ENCODE assay signal across 9 cellular contexts in the genomic region with DNA sequence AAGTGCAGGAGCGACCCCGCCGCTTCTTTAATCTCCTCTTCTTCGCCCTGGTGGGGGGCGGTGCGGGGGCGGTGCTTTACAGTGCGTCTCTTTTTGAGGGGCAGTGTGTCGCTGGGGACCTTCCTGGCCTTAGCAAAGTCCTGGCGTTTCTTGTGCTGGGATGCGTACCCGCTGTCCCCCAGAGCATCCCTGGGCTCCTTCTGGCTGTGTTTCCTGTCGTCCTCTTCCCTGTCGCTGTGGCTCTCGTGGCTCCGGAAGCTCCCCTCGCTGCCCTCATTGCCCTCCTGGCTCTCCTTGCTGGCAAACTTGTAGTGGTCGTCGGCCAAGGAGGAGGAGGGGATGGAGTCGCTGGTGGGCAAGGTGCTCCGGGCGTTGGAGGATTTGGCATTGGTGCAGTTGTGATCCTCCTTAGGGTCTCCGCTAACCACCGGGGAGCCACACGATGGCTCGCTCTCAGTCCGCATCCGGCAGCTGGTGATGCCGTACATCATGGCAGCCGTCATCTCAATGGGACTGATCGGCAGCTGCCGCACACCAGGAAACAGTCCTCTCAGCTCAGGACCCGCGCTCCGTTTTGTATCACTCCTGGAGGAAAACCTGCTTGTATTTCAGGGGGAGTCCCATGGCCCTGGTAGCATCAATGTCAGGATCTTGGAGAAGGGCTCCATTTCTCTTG. TPM values are rescaled to one million over a fixed set of nuclear protein-coding genes. Genes with fewer than 3 reads are reported as not detected.
A peak's percentile ranks its signal among the peaks of the same experiment; 100 is the strongest.
DNase-seq lines count a peak whose midpoint lies in the region; ATAC-seq, FAIRE-seq and TF ChIP-seq lines count a peak whose summit lies in the region.
"Had no signal": no experiment of that assay in that cellular context is flagged by ENCODE, and none has a peak within 500 bp of the region (broad histone marks: within the 10 kb centered on the region; RNA-seq: fewer than 3 reads in every experiment).

No MANE protein-coding gene starts in this region.

- DNase-seq in CD4-positive, CD25-positive, alpha-beta regulatory T cell = peak in 1 of 3 donors; percentile 16
- DNase-seq in activated CD8-positive, alpha-beta T cell treated with anti-CD3 and anti-CD28 coated beads, Interleukin-2, amount 10 ng/mL, durations not matched to agents 7 days and 5 days = peak; percentile 21
- DNase-seq in lower lobe of right lung (no peak), activated gamma-delta T cell (lab: John Stamatoyannopoulos, UW) (no peak), HepG2 (ENCODE audit: low spot score) (no peak), RPMI8226 (no peak)

- H3K79me2 ChIP-seq in HepG2 (ENCODE audit: insufficient read depth, low read length) = no peaks in the 10 kb centered on the region

- in situ Hi-C loops in HepG2 (cut with HindIII; ENCODE audit: extremely low pct_ligation_motif_present, low pct_unique_long_range_greater_than_20kb) = no loop called here

- no peak overlapping the region for H3K9ac ChIP-seq in HepG2 (ENCODE audit: insufficient read depth, low read depth, low read length)

- no peak for TF ChIP-seq POLR2A in HepG2 (IDR thresholded peaks at IDR 0.05; ENCODE audit: insufficient read depth in 1 of 2, low read depth in 2 of 2, low read length in 2 of 2)

- H3K27ac ChIP-seq in CD4-positive, CD25-positive, alpha-beta regulatory T cell (ENCODE audit: insufficient read depth, low read length, poor library complexity, severe bottlenecking) = no peak overlapping the region
- H3K27ac ChIP-seq in lower lobe of right lung = no peak overlapping the region
- no peak overlapping the region for H3K27ac ChIP-seq in HepG2 (ENCODE audit: extremely low read length, insufficient read depth, low read length)

- no peak overlapping the region for H2AFZ ChIP-seq in HepG2 (ENCODE audit: low read length)

- H4K20me1 ChIP-seq in HepG2 (ENCODE audit: insufficient read depth, low read length) = no peaks in the 10 kb centered on the region

- POLR2A ChIA-PET in activated CD8-positive, alpha-beta T cell treated with anti-CD3 and anti-CD28 coated beads, Interleukin-2, amount 10 ng/mL, durations not matched to agents 7 days and 5 days (lab: Charles Lee) = no interaction called here
- POLR2A ChIA-PET in HepG2 (lab: Yijun Ruan, JAX) = no interaction called here

- no peak for TF ChIP-seq CTCF in lower lobe of right lung (IDR thresholded peaks at IDR 0.05)
- no peak for TF ChIP-seq CTCF in HepG2 (CRISPR knock-in tag; IDR thresholded peaks at IDR 0.05)

- no peaks in the 10 kb centered on the region for H3K36me3 Mint-ChIP-seq in CD4-positive, CD25-positive, alpha-beta regulatory T cell
- no peaks in the 10 kb centered on the region for H3K36me3 Mint-ChIP-seq in activated CD8-positive, alpha-beta T cell treated with anti-CD3 and anti-CD28 coated beads, Interleukin-2, amount 10 ng/mL, durations not matched to agents 7 days and 5 days (ENCODE audit: low read depth)

- peak overlapping the region; percentile 31 for H3K4me3 ChIP-seq in CD4-positive, CD25-positive, alpha-beta regulatory T cell (ENCODE audit: low read depth, low read length)
- H3K4me3 ChIP-seq in lower lobe of right lung (peak overlapping the region; percentile 8), HepG2 (replicated peaks in 1 of 3; ENCODE audit: insufficient read depth in 1 of 3, low read depth in 2 of 3, low read length in 3 of 3) (no peak overlapping the region)

- no peak overlapping the region for H3K4me2 ChIP-seq in HepG2 (ENCODE audit: low read depth, low read length)

- intact Hi-C loops in lower lobe of right lung (cut with DNase I) (no loop called here), HepG2 (cut with micrococcal nuclease; ENCODE audit: unreplicated experiment) (no loop called here)

- 43% methylated on average over 9 of the region's 35 CpGs for WGBS in HepG2 (ENCODE audit: low lambda C conversion rate)

- H3K4me1 ChIP-seq in CD4-positive, CD25-positive, alpha-beta regulatory T cell (ENCODE audit: control insufficient read depth, insufficient read depth, low read length, poor library complexity, severe bottlenecking) = no peaks in the 10 kb centered on the region
- H3K4me1 ChIP-seq in lower lobe of right lung (no peaks in the 10 kb centered on the region), HepG2 (ENCODE audit: insufficient read depth, low read length) (no peaks in the 10 kb centered on the region)

- ATAC-seq in CD4-positive, CD25-positive, alpha-beta regulatory T cell (ENCODE audit: low read depth in 2 of 2) = peak in 1 of 2 donors; percentile 60
- ATAC-seq in HG03066 (IDR thresholded peaks at IDR 0.05; ENCODE audit: low read depth, unreplicated experiment) (peak; percentile 60), lower lobe of right lung (no peak), HepG2 (no peak), HG02852 (IDR thresholded peaks at IDR 0.05; ENCODE audit: unreplicated experiment) (no peak)
- ATAC-seq in activated CD8-positive, alpha-beta T cell treated with anti-CD3 and anti-CD28 coated beads, Interleukin-2, amount 10 ng/mL, durations not matched to agents 7 days and 5 days = no peak

- H3K4me1 Mint-ChIP-seq in CD4-positive, CD25-positive, alpha-beta regulatory T cell = peaks cover 0 to 3% (median 0%) of the 10 kb centered on the region in 4 donors
- no peaks in the 10 kb centered on the region for H3K4me1 Mint-ChIP-seq in activated CD8-positive, alpha-beta T cell treated with anti-CD3 and anti-CD28 coated beads, Interleukin-2, amount 10 ng/mL, durations not matched to agents 7 days and 5 days (ENCODE audit: low read depth)

- H3K9me3 ChIP-seq in CD4-positive, CD25-positive, alpha-beta regulatory T cell (ENCODE audit: control insufficient read depth in 2 of 2, low read length in 2 of 2) = no peaks in the 10 kb centered on the region
- H3K9me3 ChIP-seq in lower lobe of right lung = no peaks in the 10 kb centered on the region
- H3K9me3 ChIP-seq in HepG2 (ENCODE audit: low read length) = no peaks in the 10 kb centered on the region

- H3K4me3 Mint-ChIP-seq in CD4-positive, CD25-positive, alpha-beta regulatory T cell = peak overlapping the region; percentile 51 to 88 (median 66)
- peak overlapping the region; percentile 59 for H3K4me3 Mint-ChIP-seq in activated CD8-positive, alpha-beta T cell treated with anti-CD3 and anti-CD28 coated beads, Interleukin-2, amount 10 ng/mL, durations not matched to agents 7 days and 5 days
- H3K4me3 Mint-ChIP-seq: dendritic cell treated with granulocyte-macrophage colony-stimulating factor and Interleukin-4, amounts not matched to agents 40 ng/mL and 50 ng/mL, for 4 days had no signal

- no peak for TF ChIP-seq RAD21 in HepG2 (CRISPR knock-in tag; IDR thresholded peaks at IDR 0.05)

- BruUV-seq in HepG2 (replicated peaks; lab: Mats Ljungman, UMichigan) = no TSS peak

- H3K27me3 Mint-ChIP-seq in CD4-positive, CD25-positive, alpha-beta regulatory T cell = peaks cover 4% of the 10 kb centered on the region
- peaks cover 7% of the 10 kb centered on the region for H3K27me3 Mint-ChIP-seq in activated CD8-positive, alpha-beta T cell treated with anti-CD3 and anti-CD28 coated beads, Interleukin-2, amount 10 ng/mL, durations not matched to agents 7 days and 5 days (ENCODE audit: low read depth)

- CTCF ChIA-PET in activated CD8-positive, alpha-beta T cell treated with anti-CD3 and anti-CD28 coated beads, Interleukin-2, amount 10 ng/mL, durations not matched to agents 7 days and 5 days (lab: Charles Lee) = no interaction called here
- CTCF ChIA-PET in HepG2 (lab: Yijun Ruan, JAX; ENCODE audit: low intra/inter-chr PET ratio, low total read pairs) = no interaction called here

- no peaks in the 10 kb centered on the region for H3K36me3 ChIP-seq in CD4-positive, CD25-positive, alpha-beta regulatory T cell (ENCODE audit: control insufficient read depth, insufficient read depth, low read length)
- no peaks in the 10 kb centered on the region for H3K36me3 ChIP-seq in lower lobe of right lung
- no peaks in the 10 kb centered on the region for H3K36me3 ChIP-seq in HepG2 (replicated peaks in 1 of 2; ENCODE audit: control insufficient read depth in 1 of 2, insufficient read depth in 2 of 2, low read length in 2 of 2)

- H3K9me3 Mint-ChIP-seq in CD4-positive, CD25-positive, alpha-beta regulatory T cell = no peaks in the 10 kb centered on the region
- no peaks in the 10 kb centered on the region for H3K9me3 Mint-ChIP-seq in activated CD8-positive, alpha-beta T cell treated with anti-CD3 and anti-CD28 coated beads, Interleukin-2, amount 10 ng/mL, durations not matched to agents 7 days and 5 days (ENCODE audit: insufficient read depth)
- H3K9me3 Mint-ChIP-seq: dendritic cell treated with granulocyte-macrophage colony-stimulating factor and Interleukin-4, amounts not matched to agents 40 ng/mL and 50 ng/mL, for 4 days had no signal

- H3K27ac Mint-ChIP-seq in CD4-positive, CD25-positive, alpha-beta regulatory T cell = no peak overlapping the region
- peak overlapping the region; percentile 34 for H3K27ac Mint-ChIP-seq in activated CD8-positive, alpha-beta T cell treated with anti-CD3 and anti-CD28 coated beads, Interleukin-2, amount 10 ng/mL, durations not matched to agents 7 days and 5 days
- H3K27ac Mint-ChIP-seq: dendritic cell treated with granulocyte-macrophage colony-stimulating factor and Interleukin-4, amounts not matched to agents 40 ng/mL and 50 ng/mL, for 4 days had no signal

- FAIRE-seq in HepG2 (lab: Jason Lieb, UNC) = no peak

- H3K27me3 ChIP-seq in CD4-positive, CD25-positive, alpha-beta regulatory T cell (ENCODE audit: control insufficient read depth, insufficient read depth, low read length) = no peaks in the 10 kb centered on the region
- H3K27me3 ChIP-seq in lower lobe of right lung (ENCODE audit: low read depth) (no peaks in the 10 kb centered on the region), HepG2 (ENCODE audit: control insufficient read depth in 1 of 2, insufficient read depth in 2 of 2, low read length in 2 of 2) (no peaks in the 10 kb centered on the region; a peak in 1 of 5 replicates)

- TF ChIP-seq EP300 in HepG2 (IDR thresholded peaks at IDR 0.05; ENCODE audit: low read depth in 2 of 2, low read length in 2 of 2) (no peak), HepG2 (CRISPR knock-in tag; IDR thresholded peaks at IDR 0.05; ENCODE audit: borderline replicate concordance) (no peak)

RNA-seq across cellular contexts. Expression of gene TMSB15A, which starts 30.4 kb away (rescaled TPM):
- not detected for total RNA-seq in CD4-positive, CD25-positive, alpha-beta regulatory T cell
- polyA plus RNA-seq in CD4-positive, CD25-positive, alpha-beta regulatory T cell = not detected
- under 1 TPM in 1 of 2 experiments, not detected in 1; 0.50 TPM for total RNA-seq in activated CD8-positive, alpha-beta T cell treated with anti-CD3 and anti-CD28 coated beads, Interleukin-2, amount 10 ng/mL, durations not matched to agents 7 days and 5 days
- 1.8 TPM for total RNA-seq in lower lobe of right lung
- total RNA-seq in HepG2 (2016; rRNA removed; fragmentation: Illumina TruSeq; extraction: Trizol) = not detected in 2 replicates
- total RNA-seq in HepG2 (2016; cell fraction: cytosol; rRNA removed; fragmentation: Illumina TruSeq; extraction: Trizol; ENCODE audit: low read depth) = not detected in 2 replicates
- not detected in 2 replicates for total RNA-seq in HepG2 (2016; cell fraction: insoluble cytoplasmic fraction; rRNA removed; fragmentation: Illumina TruSeq; extraction: Trizol)
- total RNA-seq in HepG2 (2016; cell fraction: membrane; rRNA removed; fragmentation: Illumina TruSeq; extraction: Trizol) = not detected in 2 replicates
- total RNA-seq in HepG2 (2016; cell fraction: nucleus; rRNA removed; fragmentation: Illumina TruSeq; extraction: Trizol) = not detected in 2 replicates
- polyA plus RNA-seq in HepG2 (2011; rRNA removed) = not detected in 2 replicates
- not detected in 2 replicates for polyA plus RNA-seq in HepG2 (2011; cell fraction: cytosol; rRNA removed)
- polyA plus RNA-seq in HepG2 (2011; cell fraction: nucleus; rRNA removed) = not detected in 2 replicates
- not detected in 2 replicates for polyA plus RNA-seq in HepG2 (2012)
- polyA plus RNA-seq in HepG2 (2016; cell fraction: cytosol; fragmentation: Illumina TruSeq; extraction: Trizol; ENCODE audit: low read depth) = not detected in 2 replicates
- not detected in 2 replicates for polyA plus RNA-seq in HepG2 (2016; cell fraction: insoluble cytoplasmic fraction; fragmentation: Illumina TruSeq; extraction: Trizol; ENCODE audit: low read depth)
- polyA plus RNA-seq in HepG2 (2016; cell fraction: membrane; fragmentation: Illumina TruSeq; extraction: Trizol; ENCODE audit: low read depth) = not detected in 2 replicates
- polyA plus RNA-seq in HepG2 (2016; cell fraction: nucleus; fragmentation: Illumina TruSeq; extraction: Trizol; ENCODE audit: insufficient read depth, low read depth) = not detected in 2 replicates
- not detected in 2 replicates for polyA minus RNA-seq in HepG2 (2011; rRNA and poly(A)+ RNA removed; ENCODE audit: low replicate concordance)
- polyA minus RNA-seq in HepG2 (2011; cell fraction: cytosol; rRNA and poly(A)+ RNA removed) = not detected in 2 replicates
- 0.64 TPM in 1 of 2 replicates, not detected in the other for polyA minus RNA-seq in HepG2 (2011; cell fraction: nucleus; rRNA and poly(A)+ RNA removed)

RNA-seq across cellular contexts. Expression of gene ARMCX5, which starts 52.4 kb away (rescaled TPM):
- 11.0 TPM for total RNA-seq in CD4-positive, CD25-positive, alpha-beta regulatory T cell
- polyA plus RNA-seq in CD4-positive, CD25-positive, alpha-beta regulatory T cell = 10 to 100 TPM in 2 of 4 donors, 1 to 10 TPM in 2; 6.2 to 12.4 (median 10.1) TPM
- total RNA-seq in activated CD8-positive, alpha-beta T cell treated with anti-CD3 and anti-CD28 coated beads, Interleukin-2, amount 10 ng/mL, durations not matched to agents 7 days and 5 days = 1 to 10 TPM; 4.2 to 5.8 TPM
- 11.3 TPM for total RNA-seq in lower lobe of right lung
- 14.2 and 14.4 TPM in 2 replicates for total RNA-seq in HepG2 (2016; rRNA removed; fragmentation: Illumina TruSeq; extraction: Trizol)
- 1.2 and 1.6 TPM in 2 replicates for total RNA-seq in HepG2 (2016; cell fraction: cytosol; rRNA removed; fragmentation: Illumina TruSeq; extraction: Trizol; ENCODE audit: low read depth)
- total RNA-seq in HepG2 (2016; cell fraction: insoluble cytoplasmic fraction; rRNA removed; fragmentation: Illumina TruSeq; extraction: Trizol) = 13.4 and 13.5 TPM in 2 replicates
- 3.9 TPM in 2 replicates for total RNA-seq in HepG2 (2016; cell fraction: membrane; rRNA removed; fragmentation: Illumina TruSeq; extraction: Trizol)
- total RNA-seq in HepG2 (2016; cell fraction: nucleus; rRNA removed; fragmentation: Illumina TruSeq; extraction: Trizol) = 17.6 and 17.8 TPM in 2 replicates
- polyA plus RNA-seq in HepG2 (2011; rRNA removed) = 9.1 and 9.3 TPM in 2 replicates
- polyA plus RNA-seq in HepG2 (2011; cell fraction: cytosol; rRNA removed) = 5.9 and 7.2 TPM in 2 replicates
- 9.5 and 10.1 TPM in 2 replicates for polyA plus RNA-seq in HepG2 (2011; cell fraction: nucleus; rRNA removed)
- 5.1 and 6.8 TPM in 2 replicates for polyA plus RNA-seq in HepG2 (2012)
- polyA plus RNA-seq in HepG2 (2016; cell fraction: cytosol; fragmentation: Illumina TruSeq; extraction: Trizol; ENCODE audit: low read depth) = 0.43 and 0.46 TPM in 2 replicates
- polyA plus RNA-seq in HepG2 (2016; cell fraction: insoluble cytoplasmic fraction; fragmentation: Illumina TruSeq; extraction: Trizol; ENCODE audit: low read depth) = 10.7 and 11.4 TPM in 2 replicates
- polyA plus RNA-seq in HepG2 (2016; cell fraction: membrane; fragmentation: Illumina TruSeq; extraction: Trizol; ENCODE audit: low read depth) = 1.7 and 2.1 TPM in 2 replicates
- polyA plus RNA-seq in HepG2 (2016; cell fraction: nucleus; fragmentation: Illumina TruSeq; extraction: Trizol; ENCODE audit: insufficient read depth, low read depth) = 10.4 and 12.4 TPM in 2 replicates
- polyA minus RNA-seq in HepG2 (2011; rRNA and poly(A)+ RNA removed; ENCODE audit: low replicate concordance) = 14.8 and 18.8 TPM in 2 replicates
- polyA minus RNA-seq in HepG2 (2011; cell fraction: cytosol; rRNA and poly(A)+ RNA removed) = 5.3 and 11.2 TPM in 2 replicates
- polyA minus RNA-seq in HepG2 (2011; cell fraction: nucleus; rRNA and poly(A)+ RNA removed) = 18.0 and 21.3 TPM in 2 replicates

Comparison
In these comparisons a context has a peak if more than half of its experiments do, and no peak if none do; other contexts are left out.
1. H3K4me3 ChIP-seq: peak in CD4-positive, CD25-positive, alpha-beta regulatory T cell (single experiment) and lower lobe of right lung (single experiment); none in HepG2 (0 of 3).